In the genomic region with DNA sequence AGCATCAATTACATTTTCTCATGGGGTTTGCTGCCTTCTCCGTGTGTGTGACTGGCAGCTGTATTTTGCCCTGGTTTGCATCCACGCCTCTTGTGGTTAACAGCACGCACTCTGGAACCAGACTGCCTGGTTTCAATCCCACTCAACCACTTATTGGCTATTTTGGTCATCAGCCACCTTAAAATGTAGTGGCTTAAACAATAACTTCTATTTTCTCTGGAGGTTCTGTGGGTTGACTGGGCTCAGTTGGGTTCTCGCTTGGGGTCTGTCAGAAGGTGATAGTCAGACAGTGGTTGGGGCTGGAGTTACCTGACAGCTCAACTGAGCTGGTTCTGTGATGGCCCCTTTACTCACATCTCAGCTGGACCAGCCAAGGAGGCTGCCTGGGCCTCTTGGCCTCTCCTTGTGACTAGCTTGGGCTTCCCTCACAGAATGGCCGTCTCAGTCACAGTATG, we compare ENCODE assay signal across 11 cellular contexts. TPM values are rescaled to one million over a fixed set of nuclear protein-coding genes. Genes with fewer than 3 reads are reported as not detected.
DNase-seq lines count a peak whose midpoint lies in the region; ATAC-seq, FAIRE-seq and TF ChIP-seq lines count a peak whose summit lies in the region.
"Had no signal": no experiment of that assay in that cellular context is flagged by ENCODE, and none has a peak within 500 bp of the region (broad histone marks: within the 10 kb centered on the region; RNA-seq: fewer than 3 reads in every experiment).

No MANE protein-coding gene starts in this region.

- H3K36me3 Mint-ChIP-seq in activated naive CD8-positive, alpha-beta T cell treated with anti-CD3 and anti-CD28 coated beads for 36 hours: peaks cover 30% of the 10 kb centered on the region

- H3K27me3 ChIP-seq in rectal smooth muscle tissue (ENCODE audit: control insufficient read depth, insufficient read depth, low read length): no peaks in the 10 kb centered on the region

- ATAC-seq in HG02798 (IDR thresholded peaks at IDR 0.05; ENCODE audit: poor library complexity, unreplicated experiment) (peak; percentile 57), GM21423 (IDR thresholded peaks at IDR 0.05; ENCODE audit: unreplicated experiment) (no peak)

- H3K4me1 Mint-ChIP-seq in activated naive CD8-positive, alpha-beta T cell treated with anti-CD3 and anti-CD28 coated beads for 36 hours: peaks cover 57% of the 10 kb centered on the region

- H3K27ac ChIP-seq in rectal smooth muscle tissue (ENCODE audit: low read depth, low read length): peak overlapping the region; percentile 32

- no peaks in the 10 kb centered on the region for H3K36me3 ChIP-seq in rectal smooth muscle tissue (ENCODE audit: control insufficient read depth, insufficient read depth, low read length)

- H3K4me1 ChIP-seq in rectal smooth muscle tissue (ENCODE audit: control insufficient read depth, insufficient read depth, low read length): no peaks in the 10 kb centered on the region

- no peak overlapping the region for H3K9ac ChIP-seq in rectal smooth muscle tissue (ENCODE audit: low read length)

- peak; percentile 92 for FAIRE-seq in GM12891 (lab: Jason Lieb, UNC)

- TF ChIP-seq POLR2A in GM12891 (IDR thresholded peaks at IDR 0.05; ENCODE audit: low read depth, low read length) (no peak), erythroblast (IDR thresholded peaks at IDR 0.05; ENCODE audit: low read length) (no peak)

- peak overlapping the region; percentile 38 for H3K4me3 Mint-ChIP-seq in activated naive CD8-positive, alpha-beta T cell treated with anti-CD3 and anti-CD28 coated beads for 36 hours

- H3K9me3 Mint-ChIP-seq in activated naive CD8-positive, alpha-beta T cell treated with anti-CD3 and anti-CD28 coated beads for 36 hours: peaks cover 2% of the 10 kb centered on the region

- H3K27me3 Mint-ChIP-seq in activated naive CD8-positive, alpha-beta T cell treated with anti-CD3 and anti-CD28 coated beads for 36 hours: no peaks in the 10 kb centered on the region

- DNase-seq in GM12891 (ENCODE audit: insufficient read length, low spot score) (no peak), erythroblast (lab: John Stamatoyannopoulos, UW) (no peak), NCI-H1105 (lab: John Stamatoyannopoulos, UW) (no peak), DMS153 (lab: John Stamatoyannopoulos, UW) (no peak)
- peak; percentile 21 for DNase-seq in activated naive CD8-positive, alpha-beta T cell treated with anti-CD3 and anti-CD28 coated beads for 36 hours
- DNase-seq: NCI-H2107, occipital lobe had no signal

- H3K27ac Mint-ChIP-seq in activated naive CD8-positive, alpha-beta T cell treated with anti-CD3 and anti-CD28 coated beads for 36 hours: peak overlapping the region; percentile 98

- H3K4me3 ChIP-seq in rectal smooth muscle tissue (ENCODE audit: low read length): no peak overlapping the region
- H3K4me3 ChIP-seq: thoracic aorta had no signal

TF ChIP-seq in GM12891, 5 proteins besides CTCF, POLR2A, EP300 and RAD21:
- TF ChIP-seq PAX5 (IDR thresholded peaks at IDR 0.05; ENCODE audit: insufficient read depth, low read length, severe bottlenecking) (no peak), POU2F2 (IDR thresholded peaks at IDR 0.05; ENCODE audit: low read depth, low read length) (no peak), SPI1 (IDR thresholded peaks at IDR 0.05; ENCODE audit: low read depth, low read length) (no peak), POLR2AphosphoS5 (IDR thresholded peaks at IDR 0.05; ENCODE audit: low read depth, low read length) (no peak), TAF1 (IDR thresholded peaks at IDR 0.05; ENCODE audit: low read depth, low read length) (no peak)

RNA-seq across cellular contexts. Expression of gene EHD4, which starts 36.8 kb away (rescaled TPM):
- 24.4 TPM for polyA plus RNA-seq in GM12891 (2012; ENCODE audit: low read depth, missing spikeins)
- total RNA-seq in activated naive CD8-positive, alpha-beta T cell treated with anti-CD3 and anti-CD28 coated beads for 36 hours: 10 to 100 TPM; 23.5 to 23.6 TPM

RNA-seq across cellular contexts. Expression of gene SPTBN5, which starts 41.7 kb away (rescaled TPM):
- 0.08 TPM for polyA plus RNA-seq in GM12891 (2012; ENCODE audit: low read depth, missing spikeins)
- total RNA-seq in activated naive CD8-positive, alpha-beta T cell treated with anti-CD3 and anti-CD28 coated beads for 36 hours: under 1 TPM; 0.19 to 0.30 TPM
